Comparison of ENCODE assay signal across 1 cellular context in genomic region chr4:158793021-158793420, GRCh38.
TF ChIP-seq lines count a peak whose summit lies in the region.

No MANE protein-coding gene starts in this region.

TF ChIP-seq in IMR-90, 13 proteins besides CTCF, POLR2A, EP300 and RAD21:
- no peak for TF ChIP-seq MAZ (IDR thresholded peaks at IDR 0.05; ENCODE audit: borderline replicate concordance, low read depth, low read length)
